15 cellular contexts compared by ENCODE assay signal in genomic region chr19:11534538-11534937, GRCh38. TPM values are rescaled to one million over a fixed set of nuclear protein-coding genes. Genes with fewer than 3 reads are reported as not detected.
DNase-seq lines count a peak whose midpoint lies in the region; ATAC-seq and TF ChIP-seq lines count a peak whose summit lies in the region.
"Had no signal": no experiment of that assay in that cellular context is flagged by ENCODE, and none has a peak within 500 bp of the region (broad histone marks: within the 10 kb centered on the region; RNA-seq: fewer than 3 reads in every experiment).

No MANE protein-coding gene starts in this region.

- H3K9me3 ChIP-seq in neural progenitor cell (ENCODE audit: low read depth): no peaks in the 10 kb centered on the region
- H3K9me3 ChIP-seq: lower lobe of right lung, SJCRH30 had no signal

- in situ Hi-C loops in KBM-7 (cut with MboI; ENCODE audit: low pct_unique_long_range_greater_than_20kb, low sequenced_read_pairs): no loop called here

- H3K4me1 ChIP-seq in neural progenitor cell: peaks cover 10% of the 10 kb centered on the region
- H3K4me1 ChIP-seq: SJCRH30 had no signal

- H3K4me3 Mint-ChIP-seq in brain (peak overlapping the region in 4 of 5 experiments; percentile 15 to 63 (median 18)), neural progenitor cell (peak overlapping the region; percentile 73)

- H3K36me3 Mint-ChIP-seq in brain (no peaks in the 10 kb centered on the region), neural progenitor cell (no peaks in the 10 kb centered on the region)

- no peak overlapping the region for H2AFZ ChIP-seq in neural progenitor cell (replicated peaks)

- H3K36me3 ChIP-seq in neural progenitor cell: no peaks in the 10 kb centered on the region
- H3K36me3 ChIP-seq: lower lobe of right lung, SJCRH30 had no signal

- no peak for ATAC-seq in GM18502 (IDR thresholded peaks at IDR 0.05; ENCODE audit: poor library complexity, unreplicated experiment)
- ATAC-seq: lower lobe of right lung had no signal

- H3K27ac ChIP-seq in neural progenitor cell: no peak overlapping the region
- H3K27ac ChIP-seq: lower lobe of right lung, SJCRH30 had no signal

- no peaks in the 10 kb centered on the region for H4K20me1 ChIP-seq in neural progenitor cell (ENCODE audit: low read depth)

- no peaks in the 10 kb centered on the region for H3K79me2 ChIP-seq in neural progenitor cell (ENCODE audit: low read depth)

- H3K9me3 Mint-ChIP-seq in brain: peaks cover 0 to 2% (median 0%) of the 10 kb centered on the region in 5 experiments
- H3K9me3 Mint-ChIP-seq in neural progenitor cell: no peaks in the 10 kb centered on the region

- H3K4me3 ChIP-seq in neural progenitor cell: no peak overlapping the region
- H3K4me3 ChIP-seq: lower lobe of right lung, SJCRH30 had no signal

- no peak overlapping the region for H3K4me2 ChIP-seq in neural progenitor cell

- H3K27me3 ChIP-seq in neural progenitor cell: peaks cover 12% of the 10 kb centered on the region
- H3K27me3 ChIP-seq: SJCRH30 had no signal

- H3F3A ChIP-seq in neural progenitor cell (ENCODE audit: low read depth): peaks cover 31% of the 10 kb centered on the region

- DNase-seq in CD1c-positive myeloid dendritic cell (ENCODE audit: extremely low spot score) (peak; percentile 34), KBM-7 (peak; percentile 29), neural progenitor cell (ENCODE audit: low spot score) (no peak), NCI-H1048 (lab: John Stamatoyannopoulos, UW) (no peak), NCI-H345 treated with DMSO at 0.1 percent for 48 hours (lab: John Stamatoyannopoulos, UW; ENCODE audit: unreplicated experiment) (no peak)
- DNase-seq in activated CD4-positive, alpha-beta T cell treated with anti-CD3 and anti-CD28 coated beads for 1 hour: no peak
- DNase-seq: activated CD8-positive, alpha-beta memory T cell treated with anti-CD3 and anti-CD28 coated beads, Interleukin-2, amount 50 U/mL, for 4 hours; AML-193; DND-41; lower lobe of right lung; NCI-H1694; NCI-H69; SJCRH30 had no signal

- no peak overlapping the region for H3K9ac ChIP-seq in neural progenitor cell

- TF ChIP-seq CTCF in brain (conservative IDR thresholded peaks at IDR 0.05) (no peak), neural progenitor cell (IDR thresholded peaks at IDR 0.05) (no peak)

- H3K27me3 Mint-ChIP-seq in brain: peaks cover 14% of the 10 kb centered on the region
- H3K27me3 Mint-ChIP-seq in neural progenitor cell (ENCODE audit: insufficient read depth, low read depth): peaks cover 19% of the 10 kb centered on the region

- peaks cover 35% of the 10 kb centered on the region for H3K4me1 Mint-ChIP-seq in brain
- peaks cover 24% of the 10 kb centered on the region for H3K4me1 Mint-ChIP-seq in neural progenitor cell

- H3K27ac Mint-ChIP-seq in brain (peak overlapping the region in 1 of 5 experiments; percentile 20), neural progenitor cell (no peak overlapping the region)

RNA-seq across cellular contexts. Expression of gene CNN1, which starts 4.1 kb away (rescaled TPM):
- 3.1 TPM for polyA plus RNA-seq in brain (ENCODE audit: insufficient read depth, low read depth, low replicate concordance)
- total RNA-seq in neural progenitor cell (ENCODE audit: low replicate concordance): 7.0 and 7.2 TPM in 2 replicates

RNA-seq across cellular contexts. Expression of gene ECSIT, which starts 5.6 kb away (rescaled TPM):
- polyA plus RNA-seq in brain (ENCODE audit: insufficient read depth, low read depth, low replicate concordance): 75.7 TPM
- total RNA-seq in neural progenitor cell (ENCODE audit: low replicate concordance): 9.4 and 29.0 TPM in 2 replicates

RNA-seq across cellular contexts. Expression of gene ELOF1, which starts 24.5 kb away (rescaled TPM):
- 90.6 TPM for polyA plus RNA-seq in brain (ENCODE audit: insufficient read depth, low read depth, low replicate concordance)
- total RNA-seq in neural progenitor cell (ENCODE audit: low replicate concordance): 26.9 and 40.0 TPM in 2 replicates

RNA-seq across cellular contexts. Expression of gene ZNF653, which starts 28.9 kb away (rescaled TPM):
- polyA plus RNA-seq in brain (ENCODE audit: insufficient read depth, low read depth, low replicate concordance): 15.8 TPM
- 3.4 and 15.8 TPM in 2 replicates for total RNA-seq in neural progenitor cell (ENCODE audit: low replicate concordance)

RNA-seq across cellular contexts. Expression of gene ACP5, which starts 42.9 kb away (rescaled TPM):
- 12.8 TPM for polyA plus RNA-seq in brain (ENCODE audit: insufficient read depth, low read depth, low replicate concordance)
- 0.11 and 0.90 TPM in 2 replicates for total RNA-seq in neural progenitor cell (ENCODE audit: low replicate concordance)

Comparison
In these comparisons a context has a peak if more than half of its experiments do, and no peak if none do; other contexts are left out.
1. DNase-seq: peak in CD1c-positive myeloid dendritic cell (single experiment) and KBM-7 (single experiment); none in neural progenitor cell (single experiment), NCI-H1048 (single experiment), NCI-H345 treated with DMSO at 0.1 percent for 48 hours (single experiment) and activated CD4-positive, alpha-beta T cell treated with anti-CD3 and anti-CD28 coated beads for 1 hour (single experiment).